ENCODE assay signal across 15 cellular contexts in genomic region chr10:102122450-102122849, GRCh38. TPM values are rescaled to one million over a fixed set of nuclear protein-coding genes. Genes with fewer than 3 reads are reported as not detected.
A peak's percentile ranks its signal among the peaks of the same experiment; 100 is the strongest.
DNase-seq lines count a peak whose midpoint lies in the region; FAIRE-seq and TF ChIP-seq lines count a peak whose summit lies in the region.
"Had no signal": no experiment of that assay in that cellular context is flagged by ENCODE, and none has a peak within 500 bp of the region (broad histone marks: within the 10 kb centered on the region; RNA-seq: fewer than 3 reads in every experiment).

No MANE protein-coding gene starts in this region.

- H3K4me3 ChIP-seq in astrocyte (ENCODE audit: insufficient read depth, low read depth, low read length) (no peak overlapping the region), muscle layer of colon (ENCODE audit: low read depth in 1 of 2, low read length in 2 of 2) (no peak overlapping the region), tibial nerve (no peak overlapping the region)

- TF ChIP-seq CTCF in H9 (conservative IDR thresholded peaks at IDR 0.05) (no peak), astrocyte (IDR thresholded peaks at IDR 0.05; ENCODE audit: insufficient read depth, low read depth, low read length) (no peak), tibial nerve (IDR thresholded peaks at IDR 0.05) (no peak)

- H3K79me2 ChIP-seq in H9 (ENCODE audit: insufficient read depth, low read length) (no peaks in the 10 kb centered on the region; the same call in 1 of the 2 replicates), astrocyte (ENCODE audit: insufficient read depth, low read length) (peaks cover 24% of the 10 kb centered on the region)

- H3K4me2 ChIP-seq in H9 (ENCODE audit: insufficient read depth, insufficient read length, low read length) (peak overlapping the region; percentile 72), astrocyte (ENCODE audit: low read length) (no peak overlapping the region)

- no peak for TF ChIP-seq EP300 in tibial nerve (IDR thresholded peaks at IDR 0.05)

- no peak overlapping the region for H2BK20ac ChIP-seq in H9 (ENCODE audit: low read depth, low read length, poor library complexity, severe bottlenecking)

- no peak overlapping the region for H3K18ac ChIP-seq in H9 (ENCODE audit: insufficient read length, low read depth, low read length)

- H3K4me3 Mint-ChIP-seq in H9 = peak overlapping the region in 1 of 2 experiments; percentile 95; a peak in 3 of 5 replicates
- H3K4me3 Mint-ChIP-seq in astrocyte (ENCODE audit: unreplicated experiment) = peak overlapping the region; percentile 89
- H3K4me3 Mint-ChIP-seq in activated T-cell treated with anti-CD3 and anti-CD28 coated beads, Interleukin-2, amount 50 U/mL, for 24 hours = no peak overlapping the region

- H3K23me2 ChIP-seq in H9 (ENCODE audit: insufficient read length, low read depth, low read length, poor library complexity, severe bottlenecking) = peaks cover 20% of the 10 kb centered on the region

- no peak overlapping the region for H2AK5ac ChIP-seq in H9 (ENCODE audit: insufficient read length, low read length)

- WGBS in H9 (ENCODE audit: extremely low coverage, insufficient read length, low lambda C conversion rate) = no CpG with 5 or more reads among the region's 1 CpG
- WGBS in tibial nerve, 2 donors = 100% methylated on average over 1 of the region's 1 CpG

- H3K23ac ChIP-seq in H9 (ENCODE audit: insufficient read length, low read depth, low read length) = no peak overlapping the region

- H2AFZ ChIP-seq in H9 (ENCODE audit: low read length) (no peak overlapping the region), astrocyte (ENCODE audit: low read depth, low read length) (no peak overlapping the region)

- no peak overlapping the region for H4K5ac ChIP-seq in H9 (ENCODE audit: insufficient read length, low read depth, low read length)

- H3K9me3 Mint-ChIP-seq in H9 (no peaks in the 10 kb centered on the region), astrocyte (ENCODE audit: unreplicated experiment) (no peaks in the 10 kb centered on the region)
- H3K9me3 Mint-ChIP-seq in activated T-cell treated with anti-CD3 and anti-CD28 coated beads, Interleukin-2, amount 50 U/mL, for 24 hours = no peaks in the 10 kb centered on the region

- no peaks in the 10 kb centered on the region for H3K79me1 ChIP-seq in H9 (ENCODE audit: insufficient read depth, low read depth, low read length, poor library complexity, severe bottlenecking)

- H4K8ac ChIP-seq in H9 (replicated peaks; ENCODE audit: insufficient read length, low read depth, low read length) = no peak overlapping the region

- no peak overlapping the region for H4K91ac ChIP-seq in H9 (ENCODE audit: insufficient read length, low read depth, low read length)

- H2BK12ac ChIP-seq in H9 (ENCODE audit: insufficient read length, low read depth, low read length) = no peak overlapping the region

- H3K9ac ChIP-seq in H9 (ENCODE audit: extremely low read depth, insufficient read length, low read length) (peak overlapping the region; percentile 16), astrocyte (ENCODE audit: low read length) (no peak overlapping the region), muscle layer of colon (ENCODE audit: low read length) (peak overlapping the region; percentile 32)

- DNase-seq in H9 (no peak), astrocyte (ENCODE audit: low read depth) (no peak), tibial nerve (ENCODE audit: low spot score in 2 of 2) (no peak), HUDEP-2 (lab: John Stamatoyannopoulos, UW; ENCODE audit: unreplicated experiment in 76 of 76) (no peak), NCI-H187 (lab: John Stamatoyannopoulos, UW) (no peak)
- DNase-seq in activated T-cell treated with anti-CD3 and anti-CD28 coated beads, Interleukin-2, amount 50 U/mL, for 24 hours = no peak
- DNase-seq: activated T-cell treated with anti-CD3 and anti-CD28 coated beads, Interleukin-2, amount 50 U/mL, for 48 hours; aorta; Calu3; kidney glomerular epithelial cell; NCI-H1105; NCI-H446; occipital lobe; stimulated activated CD4-positive, alpha-beta T cell treated with anti-CD3 and anti-CD28 coated beads, Interleukin-2, amount 100 ng/mL, for 24 hours had no signal

- H3K27ac Mint-ChIP-seq in H9 (peak overlapping the region; percentile 97 to 99 (median 98); a peak in 6 of 7 replicates), astrocyte (ENCODE audit: unreplicated experiment) (no peak overlapping the region)
- H3K27ac Mint-ChIP-seq in activated T-cell treated with anti-CD3 and anti-CD28 coated beads, Interleukin-2, amount 50 U/mL, for 24 hours = no peak overlapping the region

- H2BK15ac ChIP-seq in H9 (ENCODE audit: low read depth, low read length) = no peak overlapping the region

- H2BK120ac ChIP-seq in H9 (ENCODE audit: low read depth, low read length, poor library complexity, severe bottlenecking) = no peak overlapping the region

- H3K36me3 ChIP-seq in astrocyte (ENCODE audit: insufficient read depth, low read length) (no peaks in the 10 kb centered on the region), muscle layer of colon (ENCODE audit: insufficient read depth, low read length) (no peaks in the 10 kb centered on the region), tibial nerve (no peaks in the 10 kb centered on the region)

- no peak overlapping the region for H3K14ac ChIP-seq in H9 (ENCODE audit: insufficient read depth, low read length)

- no peak overlapping the region for H3T11ph ChIP-seq in H9 (ENCODE audit: low read length)

- FAIRE-seq in astrocyte (lab: Jason Lieb, UNC) = no peak

- H2BK5ac ChIP-seq in H9 (ENCODE audit: insufficient read length, low read length) = no peak overlapping the region

- peaks cover 15% of the 10 kb centered on the region for H3K4me1 ChIP-seq in H9 (ENCODE audit: insufficient read depth, low read length)
- H3K4me1 ChIP-seq in astrocyte (ENCODE audit: insufficient read depth, low read length) = peaks cover 34% of the 10 kb centered on the region
- peaks cover 33% of the 10 kb centered on the region for H3K4me1 ChIP-seq in muscle layer of colon (ENCODE audit: insufficient read depth, low read length)
- peaks cover 0 to 35% (median 28%) of the 10 kb centered on the region in 4 donors for H3K4me1 ChIP-seq in tibial nerve

- no peaks in the 10 kb centered on the region for H3K36me3 Mint-ChIP-seq in H9 (ENCODE audit: insufficient read depth in 1 of 3, low read depth in 3 of 3)
- H3K36me3 Mint-ChIP-seq in astrocyte (ENCODE audit: low read depth, unreplicated experiment) = no peaks in the 10 kb centered on the region
- peaks cover 7% of the 10 kb centered on the region for H3K36me3 Mint-ChIP-seq in activated T-cell treated with anti-CD3 and anti-CD28 coated beads, Interleukin-2, amount 50 U/mL, for 24 hours (ENCODE audit: low read depth)

- no peak overlapping the region for H3K4ac ChIP-seq in H9 (ENCODE audit: low read depth, low read length)

- H4K20me1 ChIP-seq in H9 (ENCODE audit: control insufficient read depth, insufficient read depth, insufficient read length) (no peaks in the 10 kb centered on the region), astrocyte (ENCODE audit: insufficient read depth, low read length) (peaks cover 3% of the 10 kb centered on the region)

- H3K9me3 ChIP-seq in H9 (ENCODE audit: control insufficient read depth, low read depth, low read length) (no peaks in the 10 kb centered on the region), astrocyte (ENCODE audit: insufficient read depth, low read depth, low read length) (no peaks in the 10 kb centered on the region), muscle layer of colon (ENCODE audit: low read length) (no peaks in the 10 kb centered on the region), tibial nerve (no peaks in the 10 kb centered on the region)

- H3K4me1 Mint-ChIP-seq in H9 (peaks cover 42% of the 10 kb centered on the region in 2 experiments), astrocyte (ENCODE audit: low read depth, unreplicated experiment) (peaks cover 27% of the 10 kb centered on the region)
- peaks cover 33% of the 10 kb centered on the region for H3K4me1 Mint-ChIP-seq in activated T-cell treated with anti-CD3 and anti-CD28 coated beads, Interleukin-2, amount 50 U/mL, for 24 hours (ENCODE audit: low read depth)

- no peak for TF ChIP-seq POLR2A in tibial nerve (IDR thresholded peaks at IDR 0.05)

- H3K56ac ChIP-seq in H9 (ENCODE audit: insufficient read length, low read depth, low read length) = no peak overlapping the region

- H3K27ac ChIP-seq in H9 (ENCODE audit: insufficient read length, low read depth, low read length) (peak overlapping the region; percentile 84), astrocyte (ENCODE audit: low read depth, low read length) (no peak overlapping the region), muscle layer of colon (ENCODE audit: low read depth, low read length) (peak overlapping the region; percentile 99), tibial nerve (peak overlapping the region in 3 of 4 donors; percentile 97 to 100 (median 98))

- H3K27me3 ChIP-seq in H9 (ENCODE audit: insufficient read depth, low read length) = no peaks in the 10 kb centered on the region
- no peaks in the 10 kb centered on the region for H3K27me3 ChIP-seq in astrocyte (ENCODE audit: insufficient read depth, low read length)
- H3K27me3 ChIP-seq in muscle layer of colon (ENCODE audit: control insufficient read depth in 1 of 2, insufficient read depth in 2 of 2, low read length in 2 of 2) = no peaks in the 10 kb centered on the region
- no peaks in the 10 kb centered on the region for H3K27me3 ChIP-seq in tibial nerve

- no peaks in the 10 kb centered on the region; the same call in 1 of the 2 replicates for H3K27me3 Mint-ChIP-seq in H9 (ENCODE audit: low read depth)
- no peaks in the 10 kb centered on the region for H3K27me3 Mint-ChIP-seq in astrocyte (ENCODE audit: low read depth, unreplicated experiment)
- no peaks in the 10 kb centered on the region for H3K27me3 Mint-ChIP-seq in activated T-cell treated with anti-CD3 and anti-CD28 coated beads, Interleukin-2, amount 50 U/mL, for 24 hours

RNA-seq across cellular contexts. Expression of gene LDB1, which starts 2.3 kb away (rescaled TPM):
- total RNA-seq in H9 (2021) = 79.2 and 80.5 TPM in 2 replicates
- 126 and 134 TPM in 2 replicates for total RNA-seq in astrocyte
- 10 to 100 TPM; 37.0 to 50.7 (median 45.8) TPM for total RNA-seq in tibial nerve

RNA-seq across cellular contexts. Expression of gene PPRC1, which starts 10.4 kb away (rescaled TPM):
- total RNA-seq in H9 (2021) (111 and 121 TPM in 2 replicates), astrocyte (54.1 and 56.9 TPM in 2 replicates), tibial nerve (10 to 100 TPM; 10.1 to 26.4 (median 18.7) TPM)

RNA-seq across cellular contexts. Expression of gene NOLC1, which starts 29.7 kb away (rescaled TPM):
- total RNA-seq in H9 (2021) (168 and 171 TPM in 2 replicates), astrocyte (84.1 and 92.9 TPM in 2 replicates), tibial nerve (10 to 100 TPM; 31.2 to 58.2 (median 51.4) TPM)

RNA-seq across cellular contexts. Expression of gene HPS6, which starts 57.3 kb away (rescaled TPM):
- total RNA-seq in H9 (2021) (18.4 and 18.7 TPM in 2 replicates), astrocyte (23.0 and 24.4 TPM in 2 replicates), tibial nerve (10 to 100 TPM; 33.5 to 36.5 (median 34.8) TPM)

Comparison
In these comparisons a context has a peak if more than half of its experiments do, and no peak if none do; other contexts are left out.
1. H3K27ac Mint-ChIP-seq: peak in H9 (3 of 3); none in astrocyte (single experiment) and activated T-cell treated with anti-CD3 and anti-CD28 coated beads, Interleukin-2, amount 50 U/mL, for 24 hours (single experiment).